1 cellular context compared by ENCODE assay signal in genomic region chr14:54606178-54606577, GRCh38.
TF ChIP-seq lines count a peak whose summit lies in the region.

No MANE protein-coding gene starts in this region.

TF ChIP-seq in GM23338, 12 proteins besides CTCF, POLR2A, EP300 and RAD21 (continued from another document):
- TF ChIP-seq REST (IDR thresholded peaks at IDR 0.05; ENCODE audit: unreplicated experiment), result no peak
- TF ChIP-seq NANOG (IDR thresholded peaks at IDR 0.05; ENCODE audit: borderline replicate concordance), result no peak
- TF ChIP-seq POLR2AphosphoS5 (IDR thresholded peaks at IDR 0.05; ENCODE audit: low read depth), result no peak
- TF ChIP-seq CREB1 (CRISPR knock-in tag; IDR thresholded peaks at IDR 0.05; ENCODE audit: low read depth), result no peak
